Comparison of ENCODE assay signal across 12 cellular contexts in the genomic region with DNA sequence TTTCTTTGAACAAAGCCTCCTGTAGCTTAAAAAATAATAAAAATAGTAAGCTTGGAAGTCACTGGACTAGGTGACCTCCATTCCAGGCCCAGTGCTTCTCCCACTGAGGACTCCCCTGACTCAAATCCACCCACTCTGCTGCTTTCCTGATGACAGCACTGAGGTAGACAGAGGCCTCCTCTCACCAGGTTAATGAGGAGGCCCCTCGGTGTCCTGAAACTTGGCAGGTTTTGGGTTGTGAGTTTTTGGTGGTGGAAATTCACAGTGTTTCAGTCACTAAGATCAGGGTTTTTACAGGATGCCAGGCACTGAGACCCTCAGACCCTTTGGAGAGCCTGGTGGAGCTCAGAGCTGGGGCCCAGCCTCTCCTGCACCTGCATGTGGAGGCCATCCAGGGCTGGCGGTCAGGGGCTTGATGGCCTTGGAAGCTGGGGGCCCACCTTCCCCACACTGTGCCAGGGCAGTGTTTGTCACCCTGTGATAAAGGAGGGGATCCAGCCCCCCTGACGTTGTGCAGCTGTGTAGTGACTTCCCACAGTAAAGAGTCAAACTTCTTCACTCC. TPM values are rescaled to one million over a fixed set of nuclear protein-coding genes. Genes with fewer than 3 reads are reported as not detected.
DNase-seq lines count a peak whose midpoint lies in the region; ATAC-seq and TF ChIP-seq lines count a peak whose summit lies in the region.
"Had no signal": no experiment of that assay in that cellular context is flagged by ENCODE, and none has a peak within 500 bp of the region (broad histone marks: within the 10 kb centered on the region; RNA-seq: fewer than 3 reads in every experiment).

No MANE protein-coding gene starts in this region.

- peaks cover 4% of the 10 kb centered on the region for H3K9me3 Mint-ChIP-seq in activated naive CD4-positive, alpha-beta T cell treated with anti-CD3 and anti-CD28 coated beads, Interleukin-2, amount 50 U/mL, for 24 hours
- peaks cover 5% of the 10 kb centered on the region for H3K9me3 Mint-ChIP-seq in activated T-helper 1 cell treated with anti-CD3 and anti-CD28 coated beads, Interleukin-12 subunit alpha, Interleukin-12 subunit beta, Interleukin-2, Interleukin-4 antibody, amounts not matched to agents 30 ng/mL and 10 ng/mL and 1 ng/mL, durations not matched to agents 14 hours and 24 hours and 36 hours
- H3K9me3 Mint-ChIP-seq in type B pancreatic cell: peaks cover 10% of the 10 kb centered on the region

- no peaks in the 10 kb centered on the region for H3K27me3 Mint-ChIP-seq in activated naive CD4-positive, alpha-beta T cell treated with anti-CD3 and anti-CD28 coated beads, Interleukin-2, amount 50 U/mL, for 24 hours
- H3K27me3 Mint-ChIP-seq in activated T-helper 1 cell treated with anti-CD3 and anti-CD28 coated beads, Interleukin-12 subunit alpha, Interleukin-12 subunit beta, Interleukin-2, Interleukin-4 antibody, amounts not matched to agents 30 ng/mL and 10 ng/mL and 1 ng/mL, durations not matched to agents 14 hours and 24 hours and 36 hours (ENCODE audit: insufficient read depth): no peaks in the 10 kb centered on the region
- no peaks in the 10 kb centered on the region for H3K27me3 Mint-ChIP-seq in type B pancreatic cell

- intact Hi-C loops in activated T-helper 1 cell treated with anti-CD3 and anti-CD28 coated beads, Interleukin-12 subunit alpha, Interleukin-12 subunit beta, Interleukin-2, Interleukin-4 antibody, amounts not matched to agents 30 ng/mL and 10 ng/mL and 1 ng/mL, durations not matched to agents 14 hours and 24 hours and 36 hours (cut with micrococcal nuclease): loop anchor here (5.0 kb wide), 2 partner anchors 286 to 1141 kb away; no protein-coding TSS in a partner anchor
- intact Hi-C loops in lower lobe of right lung (cut with DNase I): no loop called here

- H3K9me3 ChIP-seq in lower lobe of right lung: no peaks in the 10 kb centered on the region
- peaks cover 4% of the 10 kb centered on the region for H3K9me3 ChIP-seq in hepatocyte (ENCODE audit: low read depth)
- H3K9me3 ChIP-seq: HAP-1 had no signal

- no peak for ATAC-seq in lower lobe of right lung
- ATAC-seq in HG02938 (IDR thresholded peaks at IDR 0.05; ENCODE audit: unreplicated experiment): no peak

- H3K4me1 ChIP-seq in lower lobe of right lung (peaks cover 96% of the 10 kb centered on the region), hepatocyte (ENCODE audit: insufficient read depth) (peaks cover 34% of the 10 kb centered on the region)

- peaks cover 93% of the 10 kb centered on the region for H3K4me1 Mint-ChIP-seq in activated naive CD4-positive, alpha-beta T cell treated with anti-CD3 and anti-CD28 coated beads, Interleukin-2, amount 50 U/mL, for 24 hours
- peaks cover 80% of the 10 kb centered on the region for H3K4me1 Mint-ChIP-seq in activated T-helper 1 cell treated with anti-CD3 and anti-CD28 coated beads, Interleukin-12 subunit alpha, Interleukin-12 subunit beta, Interleukin-2, Interleukin-4 antibody, amounts not matched to agents 30 ng/mL and 10 ng/mL and 1 ng/mL, durations not matched to agents 14 hours and 24 hours and 36 hours (ENCODE audit: low read depth)
- H3K4me1 Mint-ChIP-seq in type B pancreatic cell (ENCODE audit: unreplicated experiment): peaks cover 49% of the 10 kb centered on the region

- peaks cover 59% of the 10 kb centered on the region for H4K20me1 ChIP-seq in hepatocyte (ENCODE audit: insufficient read depth, poor library complexity, severe bottlenecking)

- WGBS in hepatocyte (ENCODE audit: low lambda C conversion rate, missing lambda C conversion rate): 89% methylated on average over 3 of the region's 3 CpGs

- H3K9me2 ChIP-seq in hepatocyte (replicated peaks; ENCODE audit: insufficient read depth): no peaks in the 10 kb centered on the region

- no peak overlapping the region for H2AFZ ChIP-seq in hepatocyte

- no peak overlapping the region for H3K4me2 ChIP-seq in hepatocyte

- peak overlapping the region; percentile 45 for H3K4me3 Mint-ChIP-seq in activated naive CD4-positive, alpha-beta T cell treated with anti-CD3 and anti-CD28 coated beads, Interleukin-2, amount 50 U/mL, for 24 hours
- peak overlapping the region; percentile 48 for H3K4me3 Mint-ChIP-seq in activated T-helper 1 cell treated with anti-CD3 and anti-CD28 coated beads, Interleukin-12 subunit alpha, Interleukin-12 subunit beta, Interleukin-2, Interleukin-4 antibody, amounts not matched to agents 30 ng/mL and 10 ng/mL and 1 ng/mL, durations not matched to agents 14 hours and 24 hours and 36 hours
- no peak overlapping the region for H3K4me3 Mint-ChIP-seq in type B pancreatic cell

- H3K36me3 ChIP-seq in lower lobe of right lung (peaks cover 66% of the 10 kb centered on the region), hepatocyte (replicated peaks; ENCODE audit: insufficient read depth, low read depth) (no peaks in the 10 kb centered on the region)
- H3K36me3 ChIP-seq: HAP-1 had no signal

- H3K79me2 ChIP-seq in hepatocyte: peaks cover 100% of the 10 kb centered on the region

- H3K27ac ChIP-seq in lower lobe of right lung (peak overlapping the region; percentile 51), hepatocyte (no peak overlapping the region)

- peak overlapping the region; percentile 98 for H3K27ac Mint-ChIP-seq in activated naive CD4-positive, alpha-beta T cell treated with anti-CD3 and anti-CD28 coated beads, Interleukin-2, amount 50 U/mL, for 24 hours
- H3K27ac Mint-ChIP-seq in activated T-helper 1 cell treated with anti-CD3 and anti-CD28 coated beads, Interleukin-12 subunit alpha, Interleukin-12 subunit beta, Interleukin-2, Interleukin-4 antibody, amounts not matched to agents 30 ng/mL and 10 ng/mL and 1 ng/mL, durations not matched to agents 14 hours and 24 hours and 36 hours: peak overlapping the region; percentile 97
- H3K27ac Mint-ChIP-seq in type B pancreatic cell: peak overlapping the region; percentile 93

- peaks cover 10% of the 10 kb centered on the region for H3K36me3 Mint-ChIP-seq in activated naive CD4-positive, alpha-beta T cell treated with anti-CD3 and anti-CD28 coated beads, Interleukin-2, amount 50 U/mL, for 24 hours
- peaks cover 53% of the 10 kb centered on the region for H3K36me3 Mint-ChIP-seq in activated T-helper 1 cell treated with anti-CD3 and anti-CD28 coated beads, Interleukin-12 subunit alpha, Interleukin-12 subunit beta, Interleukin-2, Interleukin-4 antibody, amounts not matched to agents 30 ng/mL and 10 ng/mL and 1 ng/mL, durations not matched to agents 14 hours and 24 hours and 36 hours (ENCODE audit: low read depth)
- peaks cover 28% of the 10 kb centered on the region for H3K36me3 Mint-ChIP-seq in type B pancreatic cell

- H3K4me3 ChIP-seq in lower lobe of right lung: no peak overlapping the region
- no peak overlapping the region for H3K4me3 ChIP-seq in hepatocyte
- H3K4me3 ChIP-seq: HAP-1 had no signal

- TF ChIP-seq CTCF in lower lobe of right lung (IDR thresholded peaks at IDR 0.05): no peak
- TF ChIP-seq CTCF in type B pancreatic cell (conservative IDR thresholded peaks at IDR 0.05): no peak
- TF ChIP-seq CTCF in hepatocyte (IDR thresholded peaks at IDR 0.05; ENCODE audit: poor library complexity): no peak

- H3K27me3 ChIP-seq in lower lobe of right lung (ENCODE audit: low read depth) (no peaks in the 10 kb centered on the region), hepatocyte (no peaks in the 10 kb centered on the region)

- no peak for DNase-seq in activated naive CD4-positive, alpha-beta T cell (lab: John Stamatoyannopoulos, UW)
- no peak for DNase-seq in activated T-helper 1 cell treated with anti-CD3 and anti-CD28 coated beads, Interleukin-12 subunit alpha, Interleukin-12 subunit beta, Interleukin-2, Interleukin-4 antibody, amounts not matched to agents 30 ng/mL and 10 ng/mL and 1 ng/mL, durations not matched to agents 14 hours and 24 hours and 36 hours (ENCODE audit: low spot score)
- DNase-seq in lower lobe of right lung (no peak), type B pancreatic cell (ENCODE audit: extremely low spot score, unreplicated experiment) (no peak), NCI-H82 treated with DMSO at 0.1 percent for 48 hours (lab: John Stamatoyannopoulos, UW; ENCODE audit: unreplicated experiment) (no peak), hepatocyte (ENCODE audit: low spot score) (no peak)
- DNase-seq: effector CD4-positive, alpha-beta T cell; NCI-H2029 treated with DMSO at 0.1 percent for 48 hours; SHP77 treated with DMSO at 0.1 percent for 48 hours had no signal

RNA-seq across cellular contexts. Expression of a gene that starts 19.1 kb away (rescaled TPM):
- total RNA-seq in activated T-helper 1 cell treated with anti-CD3 and anti-CD28 coated beads, Interleukin-12 subunit alpha, Interleukin-12 subunit beta, Interleukin-2, Interleukin-4 antibody, amounts not matched to agents 30 ng/mL and 10 ng/mL and 1 ng/mL, durations not matched to agents 14 hours and 24 hours and 36 hours: 75.4 and 81.9 TPM in 2 replicates
- 169 TPM for total RNA-seq in lower lobe of right lung
- total RNA-seq in type B pancreatic cell (ENCODE audit: low replicate concordance): 111 and 159 TPM in 2 replicates
- total RNA-seq in hepatocyte: 55.1 and 65.9 TPM in 2 replicates
- polyA plus RNA-seq in hepatocyte: 90.4 and 104 TPM in 2 replicates
